In genomic region chrX:97666890-97667289, GRCh38 we compare ENCODE assay signal across 9 cellular contexts.
"Had no signal": no experiment of that assay in that cellular context is flagged by ENCODE, and none has a peak within 500 bp of the region (broad histone marks: within the 10 kb centered on the region; RNA-seq: fewer than 3 reads in every experiment).

No MANE protein-coding gene starts in this region.

- H3K4me3 Mint-ChIP-seq: GM23338, H9 had no signal

- H3K9me3 Mint-ChIP-seq: GM23338, H9 had no signal

- H2AFZ ChIP-seq: GM23338 had no signal

- DNase-seq: H9, HCEC 1CT, IMR-90, KG1 had no signal

- H3K4me1 Mint-ChIP-seq: GM23338 had no signal

- H3K4me3 ChIP-seq: GM23338, K562 had no signal

- H3K4me2 ChIP-seq: GM23338 had no signal

- ATAC-seq: GM23338, K562 had no signal

- H3K27ac Mint-ChIP-seq: GM23338, H9 had no signal

- H3K27ac ChIP-seq: HL-60 had no signal

- FAIRE-seq: H1, H54, K562 had no signal
